Comparison of ENCODE assay signal across 25 cellular contexts in the genomic region with DNA sequence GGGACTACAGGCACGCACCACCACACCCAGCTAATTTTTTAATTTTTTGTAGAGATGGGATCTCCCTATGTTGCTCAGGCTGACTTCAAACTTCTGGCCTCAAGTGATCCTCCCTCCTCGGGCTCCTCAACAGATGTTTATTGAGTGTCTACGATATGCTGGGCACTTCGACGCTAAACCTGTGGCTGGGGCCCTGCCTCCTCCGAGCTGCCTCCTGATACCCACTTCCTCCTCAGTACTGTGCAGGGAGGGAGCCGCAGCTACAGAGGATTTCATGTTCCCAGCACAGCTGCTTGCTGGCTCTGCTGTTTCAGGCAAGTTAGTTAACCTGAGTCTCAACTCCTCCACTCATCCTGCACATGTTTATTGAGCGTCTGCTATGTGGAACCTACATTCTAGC. TPM values are rescaled to one million over a fixed set of nuclear protein-coding genes. Genes with fewer than 3 reads are reported as not detected.
DNase-seq lines count a peak whose midpoint lies in the region; ATAC-seq and TF ChIP-seq lines count a peak whose summit lies in the region.
"Had no signal": no experiment of that assay in that cellular context is flagged by ENCODE, and none has a peak within 500 bp of the region (broad histone marks: within the 10 kb centered on the region; RNA-seq: fewer than 3 reads in every experiment).

No MANE protein-coding gene starts in this region.

- H3K4me1 Mint-ChIP-seq in Calu3 (ENCODE audit: low read depth, unreplicated experiment), result no peaks in the 10 kb centered on the region
- H3K4me1 Mint-ChIP-seq: CD8-positive, alpha-beta memory T cell had no signal

- TF ChIP-seq CTCF in left ventricle myocardium inferior (IDR thresholded peaks at IDR 0.05; ENCODE audit: borderline replicate concordance) (no peak), Calu3 (IDR thresholded peaks at IDR 0.05; ENCODE audit: unreplicated experiment) (no peak)

- BruUV-seq in Calu3 (replicated peaks; lab: Mats Ljungman, UMichigan), result no TSS peak

- no peaks in the 10 kb centered on the region for H3K27me3 Mint-ChIP-seq in Calu3 (ENCODE audit: unreplicated experiment)

- H3K9me3 ChIP-seq in left ventricle myocardium inferior (replicated peaks), result no peaks in the 10 kb centered on the region
- H3K9me3 ChIP-seq in right cardiac atrium (ENCODE audit: control insufficient read depth, low read length), result no peaks in the 10 kb centered on the region

- H3K27ac Mint-ChIP-seq in Calu3 (ENCODE audit: unreplicated experiment), result no peak overlapping the region

- H3K27ac ChIP-seq in left ventricle myocardium inferior (replicated peaks) (peak overlapping the region; percentile 81), right cardiac atrium (ENCODE audit: low read length) (no peak overlapping the region), caudate nucleus (ENCODE audit: low read depth, low read length) (peak overlapping the region; percentile 58), temporal lobe (ENCODE audit: low read depth, low read length) (peak overlapping the region; percentile 75)
- H3K27ac ChIP-seq: C4-2B, HL-60, SK-N-MC had no signal

- DNase-seq in left ventricle myocardium inferior (no peak), right cardiac atrium (no peak), MV-4-11 (lab: John Stamatoyannopoulos, UW) (peak; percentile 67), caudate nucleus (lab: John Stamatoyannopoulos, UW) (no peak), Calu3 (no peak), anterior cingulate cortex (lab: John Stamatoyannopoulos, UW) (no peak)
- DNase-seq in central memory CD4-positive, alpha-beta T cell, result no peak
- DNase-seq: CD8-positive, alpha-beta memory T cell; DMS53; EL; GF-D8; H9; KG1; NCI-H1048; NCI-H1417 treated with DMSO at 0.1 percent for 48 hours; NCI-H187; NCI-H446; NCI-H526 treated with DMSO at 0.1 percent for 48 hours; PC-3; Right ventricle myocardium superior had no signal

- H3K27me3 ChIP-seq in left ventricle myocardium inferior (ENCODE audit: low read depth) (no peaks in the 10 kb centered on the region), right cardiac atrium (ENCODE audit: control insufficient read depth, insufficient read depth) (no peaks in the 10 kb centered on the region)

- ATAC-seq in right cardiac atrium, result no peak
- ATAC-seq: HepG2, PC-3 had no signal

- peaks cover 59% of the 10 kb centered on the region for H3K4me1 ChIP-seq in left ventricle myocardium inferior
- peaks cover 4% of the 10 kb centered on the region for H3K4me1 ChIP-seq in right cardiac atrium (ENCODE audit: control insufficient read depth, insufficient read depth, low read length)

- peaks cover 9% of the 10 kb centered on the region for H3K36me3 ChIP-seq in left ventricle myocardium inferior

- intact Hi-C loops in left ventricle myocardium inferior (cut with micrococcal nuclease), result no loop called here
- intact Hi-C loops in right cardiac atrium (cut with DNase I), result no loop called here
- intact Hi-C loops in Calu3 (cut with micrococcal nuclease; ENCODE audit: unreplicated experiment), result no loop called here

- no peaks in the 10 kb centered on the region for H3K9me3 Mint-ChIP-seq in Calu3 (ENCODE audit: low read depth, unreplicated experiment)
- H3K9me3 Mint-ChIP-seq: CD8-positive, alpha-beta memory T cell; H9 had no signal

- CTCF ChIA-PET in Calu3 (lab: Charles Lee), result interaction anchor here (0.6 kb wide), 1 partner anchor 16 kb away, joined by 3 read pairs; no protein-coding TSS in a partner anchor

- H3K4me3 ChIP-seq in left ventricle myocardium inferior (no peak overlapping the region), right cardiac atrium (ENCODE audit: low read length) (no peak overlapping the region)
- H3K4me3 ChIP-seq: SK-N-MC had no signal

- H3K4me3 Mint-ChIP-seq in Calu3 (ENCODE audit: low read depth, unreplicated experiment), result no peak overlapping the region
- H3K4me3 Mint-ChIP-seq: CD8-positive, alpha-beta memory T cell had no signal

- WGBS in right cardiac atrium, result 93% methylated on average over 8 of the region's 8 CpGs

- H3K36me3 Mint-ChIP-seq in Calu3 (ENCODE audit: insufficient read depth, unreplicated experiment), result peaks cover 5% of the 10 kb centered on the region
- H3K36me3 Mint-ChIP-seq: CD8-positive, alpha-beta memory T cell had no signal

RNA-seq across cellular contexts. Expression of gene AIF1L, which starts 9.6 kb away (rescaled TPM):
- total RNA-seq in left ventricle myocardium inferior, result 16.5 TPM
- total RNA-seq in right cardiac atrium, result 10 to 100 TPM in 3 of 4 donors, 1 to 10 TPM in 1; 6.9 to 22.7 (median 16.5) TPM
- polyA plus RNA-seq in right cardiac atrium, result 15.7 TPM
- 14.0 TPM for total RNA-seq in temporal lobe
- total RNA-seq in Calu3 (2022), result 24.3 and 27.2 TPM in 2 replicates
- polyA plus RNA-seq: CD8-positive, alpha-beta memory T cell had no signal

RNA-seq across cellular contexts. Expression of gene NUP214, which starts 19.4 kb away (rescaled TPM):
- total RNA-seq in left ventricle myocardium inferior (24.7 TPM), right cardiac atrium (10 to 100 TPM; 27.0 to 34.6 (median 29.6) TPM), temporal lobe (14.8 TPM), Calu3 (2022) (47.6 and 50.0 TPM in 2 replicates)
- 12.0 TPM for polyA plus RNA-seq in right cardiac atrium
